Comparison of ENCODE assay signal across 22 cellular contexts in genomic region chr1:117793396-117793795, GRCh38.
DNase-seq lines count a peak whose midpoint lies in the region; ATAC-seq and TF ChIP-seq lines count a peak whose summit lies in the region.
"Had no signal": no experiment of that assay in that cellular context is flagged by ENCODE, and none has a peak within 500 bp of the region (broad histone marks: within the 10 kb centered on the region; RNA-seq: fewer than 3 reads in every experiment).

No MANE protein-coding gene starts in this region.

- ATAC-seq in GM21825 (IDR thresholded peaks at IDR 0.05; ENCODE audit: unreplicated experiment) = no peak
- ATAC-seq: GM12878 had no signal

- H3K36me3 Mint-ChIP-seq in nephron progenitor cell (ENCODE audit: low read depth) = no peaks in the 10 kb centered on the region
- no peaks in the 10 kb centered on the region for H3K36me3 Mint-ChIP-seq in Caco-2 (ENCODE audit: insufficient read depth, unreplicated experiment)

- H3K27me3 Mint-ChIP-seq in nephron progenitor cell (ENCODE audit: low read depth, poor library complexity) (no peaks in the 10 kb centered on the region), Caco-2 (ENCODE audit: insufficient read depth, unreplicated experiment) (no peaks in the 10 kb centered on the region)

- POLR2A ChIA-PET in Caco-2 (lab: Charles Lee) = no interaction called here

- H3K4me3 ChIP-seq in Caco-2 (ENCODE audit: low read depth, low read length) = no peak overlapping the region
- H3K4me3 ChIP-seq: GM12878, MG63, SJSA1 had no signal

- H3K9me3 ChIP-seq in Caco-2 = no peaks in the 10 kb centered on the region
- H3K9me3 ChIP-seq: BE2C, MG63, SJSA1 had no signal

- no TSS peak for BruUV-seq in Caco-2 (replicated peaks; lab: Mats Ljungman, UMichigan)

- no peaks in the 10 kb centered on the region for H3K4me1 ChIP-seq in Caco-2
- H3K4me1 ChIP-seq: BE2C had no signal

- no peaks in the 10 kb centered on the region for H3K27me3 ChIP-seq in Caco-2 (replicated peaks; ENCODE audit: control insufficient read depth, insufficient read depth, low read length)
- H3K27me3 ChIP-seq: BE2C, MG63, SJSA1 had no signal

- DNase-seq in NCI-H2227 (lab: John Stamatoyannopoulos, UW; ENCODE audit: unreplicated experiment) (peak; percentile 54), NCI-H2227 treated with DMSO at 0.1 percent for 48 hours (lab: John Stamatoyannopoulos, UW) (no peak), NCI-H446 treated with DMSO at 0.1 percent for 48 hours (lab: John Stamatoyannopoulos, UW) (peak; percentile 78), cerebellum (ENCODE audit: low spot score) (peak; percentile 74), nephron progenitor cell (no peak), Caco-2 (no peak), foreskin melanocyte (no peak)
- DNase-seq: 8988T; BE2C; Calu3; CD4-positive, alpha-beta T cell; DND-41; GDM1; GOT3; Karpas-422; NCI-H1092 treated with DMSO at 0.1 percent for 48 hours; NCI-H187 treated with DMSO at 0.1 percent for 48 hours; NCI-H748 treated with DMSO at 0.1 percent for 48 hours had no signal

- peak overlapping the region; percentile 21 for H3K27ac Mint-ChIP-seq in nephron progenitor cell
- no peak overlapping the region for H3K27ac Mint-ChIP-seq in Caco-2 (ENCODE audit: unreplicated experiment)
- H3K27ac Mint-ChIP-seq: CD4-positive, alpha-beta T cell had no signal

- intact Hi-C loops in Caco-2 (cut with micrococcal nuclease; ENCODE audit: unreplicated experiment) = no loop called here

- H3K36me3 ChIP-seq in Caco-2 (ENCODE audit: control insufficient read depth, insufficient read depth, low read length) = no peaks in the 10 kb centered on the region
- H3K36me3 ChIP-seq: BE2C, MG63, SJSA1 had no signal

- CTCF ChIA-PET in Caco-2 (lab: Charles Lee) = no interaction called here

- H3K4me1 Mint-ChIP-seq in nephron progenitor cell (peaks cover 20% of the 10 kb centered on the region), Caco-2 (ENCODE audit: low read depth, unreplicated experiment) (no peaks in the 10 kb centered on the region)

- peaks cover 8% of the 10 kb centered on the region for H3K9me3 Mint-ChIP-seq in nephron progenitor cell
- peaks cover 9% of the 10 kb centered on the region for H3K9me3 Mint-ChIP-seq in Caco-2 (ENCODE audit: unreplicated experiment)
- H3K9me3 Mint-ChIP-seq: CD4-positive, alpha-beta T cell had no signal

- TF ChIP-seq CTCF in nephron progenitor cell (IDR thresholded peaks at IDR 0.05) = no peak
- no peak for TF ChIP-seq CTCF in Caco-2 (IDR thresholded peaks at IDR 0.05; ENCODE audit: insufficient read depth in 1 of 2, low read depth in 1 of 2, low read length in 1 of 2, severe bottlenecking in 1 of 2, unreplicated experiment in 1 of 2)

- H3K4me3 Mint-ChIP-seq in nephron progenitor cell (no peak overlapping the region), Caco-2 (ENCODE audit: unreplicated experiment) (no peak overlapping the region)
- H3K4me3 Mint-ChIP-seq: CD4-positive, alpha-beta T cell had no signal

Comparison
In these comparisons a context has a peak if more than half of its experiments do, and no peak if none do; other contexts are left out.
1. DNase-seq: peak in NCI-H2227 (single experiment), NCI-H446 treated with DMSO at 0.1 percent for 48 hours (single experiment) and cerebellum (single experiment); none in NCI-H2227 treated with DMSO at 0.1 percent for 48 hours (single experiment), nephron progenitor cell (single experiment), Caco-2 (0 of 2) and foreskin melanocyte (single experiment).